19 cellular contexts compared by ENCODE assay signal in genomic region chr16:89087922-89088321, GRCh38.
"Had no signal": no experiment of that assay in that cellular context is flagged by ENCODE, and none has a peak within 500 bp of the region (broad histone marks: within the 10 kb centered on the region; RNA-seq: fewer than 3 reads in every experiment).

No MANE protein-coding gene starts in this region.

- DNase-seq: dorsolateral prefrontal cortex; effector CD4-positive, alpha-beta T cell; kidney; mesenchymal stem cell; mucosa of descending colon; naive B cell; sigmoid colon; stimulated activated CD4-positive, alpha-beta T cell treated with anti-CD3 and anti-CD28 coated beads, Interleukin-4, amount 100 ng/mL, for 4 hours; stimulated activated naive B cell treated with anti-CD40 and anti-IgM and Interleukin-4, amounts not matched to agents 10 μg/mL and 1 μg/mL and 100 μg/mL, for 72 hours had no signal

- H3K27ac ChIP-seq: dorsolateral prefrontal cortex, parathyroid adenoma, sigmoid colon, thoracic aorta, tibial nerve, upper lobe of left lung had no signal

- ATAC-seq: left lobe of liver; mucosa of descending colon; natural killer cell treated with Interleukin-12 subunit alpha and Interleukin-12 subunit beta and Interleukin-15 and Interleukin-18, amount 100 ng/mL, for 72 hours; stimulated activated naive B cell treated with anti-CD40 and anti-IgM and Interleukin-4, amounts not matched to agents 10 μg/mL and 1 μg/mL and 100 μg/mL, for 72 hours had no signal

- H3K9me3 ChIP-seq: mucosa of descending colon, sigmoid colon, thoracic aorta, tibial nerve, upper lobe of left lung had no signal

- H3K9ac ChIP-seq: parathyroid adenoma had no signal

- H3K36me3 ChIP-seq: sigmoid colon, thoracic aorta, tibial nerve, upper lobe of left lung had no signal

- H2AFZ ChIP-seq: parathyroid adenoma had no signal

- H3K79me2 ChIP-seq: parathyroid adenoma had no signal

- FAIRE-seq: colon, frontal cortex, kidney, urothelium cell line had no signal

- H3K4me3 ChIP-seq: dorsolateral prefrontal cortex, lung, mucosa of descending colon, sigmoid colon, thoracic aorta, tibial nerve, upper lobe of left lung had no signal
